Comparison of ENCODE assay signal across 8 cellular contexts in genomic region chr14:76926521-76927251, GRCh38.
DNase-seq lines count a peak whose midpoint lies in the region; TF ChIP-seq lines count a peak whose summit lies in the region.

No MANE protein-coding gene starts in this region.

- TF ChIP-seq CTCF in foreskin fibroblast (IDR thresholded peaks at IDR 0.05; ENCODE audit: low read depth, low read length): no peak

- H3K4me3 ChIP-seq in foreskin fibroblast (ENCODE audit: low read depth in 1 of 2, low read length in 2 of 2): no peak overlapping the region

- peak; percentile 36 for DNase-seq in NCI-H1105 treated with DMSO at 0.1 percent for 48 hours (lab: John Stamatoyannopoulos, UW)
- DNase-seq in NCI-H1105 (lab: John Stamatoyannopoulos, UW): no peak
- peak; percentile 62 to 63 for DNase-seq in Kasumi-1 (lab: John Stamatoyannopoulos, UW)
- DNase-seq in activated CD8-positive, alpha-beta memory T cell treated with anti-CD3 and anti-CD28 coated beads, Interleukin-2, amount 50 U/mL, for 1 hour (ENCODE audit: extremely low read depth): peak; percentile 61
- peak; percentile 81 to 93 for DNase-seq in foreskin fibroblast
- DNase-seq in stimulated activated CD4-positive, alpha-beta T cell treated with anti-CD3 and anti-CD28 coated beads, Interleukin-12 subunit alpha, Interleukin-12 subunit beta, amount 100 ng/mL, for 48 hours (ENCODE audit: low read depth in 2 of 3, low spot score in 1 of 3): peak in 2 of 3 donors; percentile 28 to 42
- no peak for DNase-seq in foreskin melanocyte
- no peak for DNase-seq in EL

Comparison
In these comparisons a context has a peak if more than half of its experiments do, and no peak if none do; other contexts are left out.
1. DNase-seq: peak in NCI-H1105 treated with DMSO at 0.1 percent for 48 hours (single experiment), Kasumi-1 (2 of 2), activated CD8-positive, alpha-beta memory T cell treated with anti-CD3 and anti-CD28 coated beads, Interleukin-2, amount 50 U/mL, for 1 hour (single experiment), foreskin fibroblast (2 of 2) and stimulated activated CD4-positive, alpha-beta T cell treated with anti-CD3 and anti-CD28 coated beads, Interleukin-12 subunit alpha, Interleukin-12 subunit beta, amount 100 ng/mL, for 48 hours (2 of 3); none in NCI-H1105 (single experiment), foreskin melanocyte (single experiment) and EL (single experiment).